10 cellular contexts compared by ENCODE assay signal in genomic region chr3:44993471-44994205, GRCh38. TPM values are rescaled to one million over a fixed set of nuclear protein-coding genes. Genes with fewer than 3 reads are reported as not detected.
DNase-seq lines count a peak whose midpoint lies in the region; ATAC-seq and TF ChIP-seq lines count a peak whose summit lies in the region.
"Had no signal": no experiment of that assay in that cellular context is flagged by ENCODE, and none has a peak within 500 bp of the region (broad histone marks: within the 10 kb centered on the region; RNA-seq: fewer than 3 reads in every experiment).

No MANE protein-coding gene starts in this region.

- CTCF ChIA-PET in AG04450 (lab: Charles Lee), result interaction anchor here (0.6 to 8.3 kb wide), 6 partner anchors 9 to 640 kb away, joined by 3 to 47 read pairs (median 5); partner anchors contain the start of genes EXOSC7 and ZDHHC3

- H3K9me3 ChIP-seq in AG04450 (ENCODE audit: control insufficient read depth, insufficient read depth, low read length) (no peaks in the 10 kb centered on the region), lung (ENCODE audit: control insufficient read depth in 2 of 2, insufficient read depth in 1 of 2, low read length in 1 of 2) (no peaks in the 10 kb centered on the region), BE2C (no peaks in the 10 kb centered on the region)

- H3K4me1 ChIP-seq in lung (ENCODE audit: control insufficient read depth in 2 of 2, insufficient read depth in 2 of 2, low read length in 2 of 2) (peaks cover 8 to 10% of the 10 kb centered on the region in 2 donors), BE2C (peaks cover 25% of the 10 kb centered on the region)

- DNase-seq in AG04450 (ENCODE audit: low read depth, low spot score), result peak; percentile 57
- peak; percentile 56 for DNase-seq in HT-29 (ENCODE audit: low spot score)
- peak; percentile 52 for DNase-seq in choroid plexus epithelial cell (ENCODE audit: low read depth)
- DNase-seq in lung (ENCODE audit: low spot score), result no peak
- no peak for DNase-seq in BE2C
- DNase-seq in NCI-H1436 treated with DMSO at 0.1 percent for 48 hours (lab: John Stamatoyannopoulos, UW), result no peak
- DNase-seq in NCI-H524 (lab: John Stamatoyannopoulos, UW), result no peak
- DNase-seq: activated naive CD4-positive, alpha-beta T cell treated with Interleukin-2 at 50 U/mL for 16 hours; NCI-H1417 had no signal

- H3K4me3 ChIP-seq in AG04450 (ENCODE audit: low read depth, low read length) (no peak overlapping the region), choroid plexus epithelial cell (ENCODE audit: low read depth, low read length) (no peak overlapping the region), lung (no peak overlapping the region), BE2C (ENCODE audit: low read depth, low read length) (no peak overlapping the region)

- H3K27me3 ChIP-seq in AG04450 (ENCODE audit: control insufficient read depth, insufficient read depth, low read length) (no peaks in the 10 kb centered on the region), lung (ENCODE audit: control insufficient read depth, insufficient read depth) (no peaks in the 10 kb centered on the region), BE2C (no peaks in the 10 kb centered on the region)

- TF ChIP-seq CTCF in AG04450 (IDR thresholded peaks at IDR 0.05; ENCODE audit: low read depth, low read length), result no peak
- no peak for TF ChIP-seq CTCF in choroid plexus epithelial cell (conservative IDR thresholded peaks at IDR 0.05; ENCODE audit: low read depth, low read length)
- no peak for TF ChIP-seq CTCF in lung (IDR thresholded peaks at IDR 0.05; ENCODE audit: control extremely low read depth, extremely low read depth)
- TF ChIP-seq CTCF in BE2C (IDR thresholded peaks at IDR 0.05; ENCODE audit: low read depth, low read length), result no peak

- POLR2A ChIA-PET in AG04450 (lab: Yijun Ruan, JAX), result interaction anchor here (0.7 to 1.4 kb wide), 4 partner anchors 9 to 18 kb away, joined by 3 to 8 read pairs (median 3); partner anchors contain the start of genes EXOSC7 and ZDHHC3

- peak overlapping the region; percentile 22 for H3K27ac ChIP-seq in AG04450 (ENCODE audit: low read depth, low read length)
- H3K27ac ChIP-seq in lung (ENCODE audit: low read depth in 1 of 2, low read length in 1 of 2), result peak overlapping the region in 1 of 2 donors; percentile 34

- H3K36me3 ChIP-seq in lung (ENCODE audit: control insufficient read depth in 2 of 2, insufficient read depth in 2 of 2, low read length in 2 of 2), result peaks cover 14 to 19% of the 10 kb centered on the region in 2 donors
- H3K36me3 ChIP-seq in BE2C, result peaks cover 11% of the 10 kb centered on the region

- peak; percentile 34 for ATAC-seq in lung (ENCODE audit: insufficient read depth, low FRiP score)
- ATAC-seq in GM18502 (IDR thresholded peaks at IDR 0.05; ENCODE audit: poor library complexity, unreplicated experiment), result no peak

RNA-seq across cellular contexts. Expression of gene EXOSC7, which starts 17.6 kb away (rescaled TPM):
- polyA plus RNA-seq in AG04450 (2011; rRNA removed) (62.5 and 70.6 TPM in 2 replicates), lung (10 to 100 TPM; 40.8 to 67.2 TPM)
- polyA minus RNA-seq in AG04450 (2011; rRNA and poly(A)+ RNA removed), result 37.5 and 41.9 TPM in 2 replicates
- total RNA-seq in HT-29 (2014; rRNA removed; shearing (Covaris generic)), result 35.2 and 45.8 TPM in 2 replicates
- total RNA-seq in lung, result 10 to 100 TPM; 37.4 to 52.3 TPM
- 94.3 TPM for polyA plus RNA-seq in BE2C (2012; ENCODE audit: insufficient read depth, insufficient read length, low read depth)

RNA-seq across cellular contexts. Expression of gene ZDHHC3, which starts 17.7 kb away (rescaled TPM):
- polyA plus RNA-seq in AG04450 (2011; rRNA removed) (92.7 and 124 TPM in 2 replicates), lung (10 to 100 TPM; 49.8 to 62.0 TPM)
- 168 and 253 TPM in 2 replicates for polyA minus RNA-seq in AG04450 (2011; rRNA and poly(A)+ RNA removed)
- total RNA-seq in HT-29 (2014; rRNA removed; shearing (Covaris generic)), result 136 and 145 TPM in 2 replicates
- total RNA-seq in lung, result 10 to 100 TPM; 93.9 to 96.2 TPM
- polyA plus RNA-seq in BE2C (2012; ENCODE audit: insufficient read depth, insufficient read length, low read depth), result 47.5 TPM

RNA-seq across cellular contexts. Expression of gene CLEC3B, which starts 32.5 kb away (rescaled TPM):
- polyA plus RNA-seq in AG04450 (2011; rRNA removed) (4.3 and 4.8 TPM in 2 replicates), lung (100 to 1,000 TPM in 1 of 2 donors, 10 to 100 TPM in 1; 33.1 to 167 TPM)
- polyA minus RNA-seq in AG04450 (2011; rRNA and poly(A)+ RNA removed), result 0.60 and 0.91 TPM in 2 replicates
- total RNA-seq in HT-29 (2014; rRNA removed; shearing (Covaris generic)), result not detected in 2 replicates
- 100 to 1,000 TPM in 1 of 2 donors, 10 to 100 TPM in 1; 52.3 to 128 TPM for total RNA-seq in lung
- polyA plus RNA-seq in BE2C (2012; ENCODE audit: insufficient read depth, insufficient read length, low read depth), result not detected

Comparison
In these comparisons a context has a peak if more than half of its experiments do, and no peak if none do; other contexts are left out.
1. DNase-seq: peak in AG04450 (single experiment), HT-29 (single experiment) and choroid plexus epithelial cell (single experiment); none in lung (single experiment), BE2C (single experiment), NCI-H1436 treated with DMSO at 0.1 percent for 48 hours (single experiment) and NCI-H524 (0 of 2).
2. RNA of gene CLEC3B, which starts 32.5 kb away (total RNA-seq): 52.3 to 128 TPM in lung; not detected in HT-29; every median in the first group is over 10 times any median in the second.